1 cellular context compared by ENCODE assay signal in the genomic region with DNA sequence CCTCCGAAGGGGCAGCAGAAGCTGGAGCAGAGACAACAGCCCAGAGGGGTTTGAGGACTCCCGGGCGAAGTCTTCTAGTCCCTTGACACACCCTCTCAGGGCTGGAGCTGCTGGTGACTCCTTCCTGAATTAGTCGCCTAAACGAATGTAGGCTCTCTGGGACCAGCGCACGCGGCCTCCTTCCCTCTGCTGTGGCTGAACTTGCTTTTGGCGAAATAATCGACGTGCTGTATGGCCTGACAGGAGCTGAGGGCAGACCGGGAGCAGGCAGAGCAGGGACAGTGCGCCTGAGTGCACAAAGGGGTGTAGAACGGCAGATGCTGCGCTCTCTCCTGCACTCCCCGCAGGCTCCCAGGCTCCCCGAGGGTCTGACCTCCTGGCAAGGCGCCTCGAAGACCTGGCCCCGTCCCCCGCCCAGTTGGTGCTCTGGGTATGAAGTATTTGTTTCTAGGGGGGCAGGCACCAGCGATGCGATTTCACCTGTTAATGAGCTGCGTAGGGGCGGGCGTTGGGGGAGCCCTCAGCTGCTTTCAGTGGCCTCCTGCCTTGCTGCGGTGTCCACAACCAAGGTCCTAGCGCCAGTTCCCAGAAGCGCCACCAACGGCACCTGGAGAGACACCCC.
TF ChIP-seq lines count a peak whose summit lies in the region.

No MANE protein-coding gene starts in this region.

TF ChIP-seq in GM23338, 12 proteins besides CTCF, POLR2A, EP300 and RAD21 (continued from another document):
- no peak for TF ChIP-seq JUNB (IDR thresholded peaks at IDR 0.05; ENCODE audit: unreplicated experiment)
- peak; percentile 30 for TF ChIP-seq EZH2 (IDR thresholded peaks at IDR 0.05; ENCODE audit: low read depth, unreplicated experiment)
- TF ChIP-seq, protein P1, sequence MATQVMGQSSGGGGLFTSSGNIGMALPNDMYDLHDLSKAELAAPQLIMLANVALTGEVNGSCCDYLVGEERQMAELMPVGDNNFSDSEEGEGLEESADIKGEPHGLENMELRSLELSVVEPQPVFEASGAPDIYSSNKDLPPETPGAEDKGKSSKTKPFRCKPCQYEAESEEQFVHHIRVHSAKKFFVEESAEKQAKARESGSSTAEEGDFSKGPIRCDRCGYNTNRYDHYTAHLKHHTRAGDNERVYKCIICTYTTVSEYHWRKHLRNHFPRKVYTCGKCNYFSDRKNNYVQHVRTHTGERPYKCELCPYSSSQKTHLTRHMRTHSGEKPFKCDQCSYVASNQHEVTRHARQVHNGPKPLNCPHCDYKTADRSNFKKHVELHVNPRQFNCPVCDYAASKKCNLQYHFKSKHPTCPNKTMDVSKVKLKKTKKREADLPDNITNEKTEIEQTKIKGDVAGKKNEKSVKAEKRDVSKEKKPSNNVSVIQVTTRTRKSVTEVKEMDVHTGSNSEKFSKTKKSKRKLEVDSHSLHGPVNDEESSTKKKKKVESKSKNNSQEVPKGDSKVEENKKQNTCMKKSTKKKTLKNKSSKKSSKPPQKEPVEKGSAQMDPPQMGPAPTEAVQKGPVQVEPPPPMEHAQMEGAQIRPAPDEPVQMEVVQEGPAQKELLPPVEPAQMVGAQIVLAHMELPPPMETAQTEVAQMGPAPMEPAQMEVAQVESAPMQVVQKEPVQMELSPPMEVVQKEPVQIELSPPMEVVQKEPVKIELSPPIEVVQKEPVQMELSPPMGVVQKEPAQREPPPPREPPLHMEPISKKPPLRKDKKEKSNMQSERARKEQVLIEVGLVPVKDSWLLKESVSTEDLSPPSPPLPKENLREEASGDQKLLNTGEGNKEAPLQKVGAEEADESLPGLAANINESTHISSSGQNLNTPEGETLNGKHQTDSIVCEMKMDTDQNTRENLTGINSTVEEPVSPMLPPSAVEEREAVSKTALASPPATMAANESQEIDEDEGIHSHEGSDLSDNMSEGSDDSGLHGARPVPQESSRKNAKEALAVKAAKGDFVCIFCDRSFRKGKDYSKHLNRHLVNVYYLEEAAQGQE (IDR thresholded peaks at IDR 0.05; ENCODE audit: unreplicated experiment): peak; percentile 5
- TF ChIP-seq ZNF331 (CRISPR knock-in tag; IDR thresholded peaks at IDR 0.05; ENCODE audit: low read depth): no peak
